In genomic region chr5:132264546-132265335, GRCh38 we compare ENCODE assay signal across 8 cellular contexts. TPM values are rescaled to one million over a fixed set of nuclear protein-coding genes. Genes with fewer than 3 reads are reported as not detected.
DNase-seq lines count a peak whose midpoint lies in the region; ATAC-seq, FAIRE-seq and TF ChIP-seq lines count a peak whose summit lies in the region.

No MANE protein-coding gene starts in this region.

- no peaks in the 10 kb centered on the region for H3K9me3 ChIP-seq in AG04450 (ENCODE audit: control insufficient read depth, insufficient read depth, low read length)
- no peaks in the 10 kb centered on the region for H3K9me3 ChIP-seq in fibroblast of lung (ENCODE audit: control insufficient read depth, insufficient read depth, low read depth, low read length)
- H3K9me3 ChIP-seq in prostate gland: no peaks in the 10 kb centered on the region

- H3K79me2 ChIP-seq in fibroblast of lung (ENCODE audit: control insufficient read depth, insufficient read depth, low read length): peaks cover 9% of the 10 kb centered on the region

- no peaks in the 10 kb centered on the region for H3K27me3 ChIP-seq in AG04450 (ENCODE audit: control insufficient read depth, insufficient read depth, low read length)
- H3K27me3 ChIP-seq in fibroblast of lung (ENCODE audit: control insufficient read depth, insufficient read depth, low read length): no peaks in the 10 kb centered on the region
- H3K27me3 ChIP-seq in prostate gland (replicated peaks; ENCODE audit: insufficient read depth): no peaks in the 10 kb centered on the region

- intact Hi-C loops in prostate gland (cut with DNase I): loop anchor here (10.0 kb wide), 1 partner anchor 630 kb away; the partner anchor contains the start of gene RAPGEF6

- ATAC-seq in GM18498 (IDR thresholded peaks at IDR 0.05; ENCODE audit: unreplicated experiment) (no peak), GM18511 (IDR thresholded peaks at IDR 0.05; ENCODE audit: unreplicated experiment) (no peak)

- no peak for FAIRE-seq in RCC 7860 (lab: Jason Lieb, UNC)

- 56% methylated on average over 4 of the region's 4 CpGs for WGBS in prostate gland

- POLR2A ChIA-PET in AG04450 (lab: Yijun Ruan, JAX): interaction anchor here (1.5 to 3.0 kb wide), 2 partner anchors 29 to 37 kb away, joined by 5 to 16 read pairs; partner anchors contain the start of genes P4HA2 and SLC22A4

- no peak overlapping the region for H3K9ac ChIP-seq in fibroblast of lung (ENCODE audit: insufficient read depth, low read length)

- no peak overlapping the region for H2AFZ ChIP-seq in fibroblast of lung (ENCODE audit: low read length)

- TF ChIP-seq CTCF in AG04450 (IDR thresholded peaks at IDR 0.05; ENCODE audit: low read depth, low read length) (no peak), fibroblast of lung (conservative IDR thresholded peaks at IDR 0.05 in 1 of 2, IDR thresholded peaks at IDR 0.05 in 1 of 2; ENCODE audit: low read depth in 1 of 2, low read length in 2 of 2) (no peak), prostate gland (IDR thresholded peaks at IDR 0.05) (no peak)

- peak overlapping the region; percentile 54 for H3K4me2 ChIP-seq in fibroblast of lung (ENCODE audit: extremely low read depth, insufficient read depth, low read length)

- CTCF ChIA-PET in AG04450 (lab: Charles Lee): interaction anchor here (1.0 to 2.7 kb wide), 4 partner anchors 8 to 200 kb away, joined by 3 to 17 read pairs (median 4); no protein-coding TSS in a partner anchor

- no peak for DNase-seq in AG04450 (ENCODE audit: low read depth, low spot score)
- DNase-seq in RCC 7860 (ENCODE audit: low spot score): peak; percentile 16
- DNase-seq in fibroblast of lung (ENCODE audit: low read depth in 2 of 2): no peak
- no peak for DNase-seq in prostate gland (ENCODE audit: low spot score)
- DNase-seq in NCI-H446 treated with DMSO at 0.1 percent for 48 hours (lab: John Stamatoyannopoulos, UW): no peak
- DNase-seq in NCI-H146 treated with DMSO at 0.1 percent for 48 hours (lab: John Stamatoyannopoulos, UW; ENCODE audit: unreplicated experiment): no peak

- peak overlapping the region; percentile 95 for H3K27ac ChIP-seq in AG04450 (ENCODE audit: low read depth, low read length)
- peak overlapping the region; percentile 98 for H3K27ac ChIP-seq in fibroblast of lung (ENCODE audit: insufficient read depth, low read length)
- peak overlapping the region; percentile 63 to 86 for H3K27ac ChIP-seq in prostate gland

- H4K20me1 ChIP-seq in fibroblast of lung (ENCODE audit: control insufficient read depth, extremely low read depth, insufficient read depth, low read length): no peaks in the 10 kb centered on the region

- TF ChIP-seq POLR2A in prostate gland (IDR thresholded peaks at IDR 0.05): no peak

- H3K4me3 ChIP-seq in AG04450 (ENCODE audit: low read depth, low read length): no peak overlapping the region
- H3K4me3 ChIP-seq in fibroblast of lung (replicated peaks in 1 of 4; ENCODE audit: control extremely low read depth in 1 of 4, insufficient read depth in 1 of 4, low read depth in 3 of 4, low read length in 4 of 4): no peak overlapping the region
- H3K4me3 ChIP-seq in prostate gland: no peak overlapping the region

- peaks cover 64% of the 10 kb centered on the region for H3K4me1 ChIP-seq in fibroblast of lung (ENCODE audit: control insufficient read depth, extremely low read depth, insufficient read depth, low read length)
- H3K4me1 ChIP-seq in prostate gland (replicated peaks): peaks cover 28% of the 10 kb centered on the region

- H3K36me3 ChIP-seq in fibroblast of lung (ENCODE audit: control insufficient read depth, insufficient read depth, low read length): peaks cover 15% of the 10 kb centered on the region
- no peaks in the 10 kb centered on the region for H3K36me3 ChIP-seq in prostate gland

RNA-seq across cellular contexts. Expression of gene PDLIM4, which starts 7.2 kb away (rescaled TPM):
- polyA plus RNA-seq in AG04450 (2011; rRNA removed) (43.4 and 64.2 TPM in 2 replicates), fibroblast of lung (10.7 and 41.5 TPM in 2 replicates)
- 52.0 and 86.8 TPM in 2 replicates for polyA minus RNA-seq in AG04450 (2011; rRNA and poly(A)+ RNA removed)
- total RNA-seq in fibroblast of lung (44.4 and 67.2 TPM in 2 replicates), prostate gland (10 to 100 TPM; 35.9 to 50.2 TPM)
- polyA plus RNA-seq in fibroblast of lung (2012): 24.9 and 115 TPM in 2 replicates
- polyA minus RNA-seq in fibroblast of lung (ENCODE audit: low replicate concordance): 19.9 and 35.9 TPM in 2 replicates

RNA-seq across cellular contexts. Expression of gene SLC22A4, which starts 29.5 kb away (rescaled TPM):
- polyA plus RNA-seq in AG04450 (2011; rRNA removed): 3.0 and 3.1 TPM in 2 replicates
- 2.4 and 2.5 TPM in 2 replicates for polyA minus RNA-seq in AG04450 (2011; rRNA and poly(A)+ RNA removed)
- 1.3 and 4.1 TPM in 2 replicates for total RNA-seq in fibroblast of lung
- 1.1 and 3.4 TPM in 2 replicates for polyA plus RNA-seq in fibroblast of lung
- 0.69 and 2.3 TPM in 2 replicates for polyA plus RNA-seq in fibroblast of lung (2012)
- polyA minus RNA-seq in fibroblast of lung (ENCODE audit: low replicate concordance): 5.7 TPM in 1 of 2 replicates, not detected in the other
- total RNA-seq in prostate gland: 1 to 10 TPM; 5.5 to 8.2 TPM

RNA-seq across cellular contexts. Expression of gene P4HA2, which starts 37.1 kb away (rescaled TPM):
- polyA plus RNA-seq in AG04450 (2011; rRNA removed) (178 and 186 TPM in 2 replicates), fibroblast of lung (184 and 187 TPM in 2 replicates)
- polyA minus RNA-seq in AG04450 (2011; rRNA and poly(A)+ RNA removed): 114 and 128 TPM in 2 replicates
- total RNA-seq in fibroblast of lung (376 and 553 TPM in 2 replicates), prostate gland (10 to 100 TPM; 16.8 to 18.0 TPM)
- 142 and 147 TPM in 2 replicates for polyA plus RNA-seq in fibroblast of lung (2012)
- 260 and 282 TPM in 2 replicates for polyA minus RNA-seq in fibroblast of lung (ENCODE audit: low replicate concordance)

Comparison
In these comparisons a context has a peak if more than half of its experiments do, and no peak if none do; other contexts are left out.
1. RNA of gene P4HA2, which starts 37.1 kb away (total RNA-seq): 376 to 553 TPM in fibroblast of lung; 16.8 to 18.0 TPM in prostate gland; every median in the first group is over 10 times any median in the second.
2. Peak in every context shown above with its lines, with median percentiles within 50 percentile points of each other: H3K27ac ChIP-seq.